22 cellular contexts compared by ENCODE assay signal in genomic region chr14:88490168-88490567, GRCh38.
A peak's percentile ranks its signal among the peaks of the same experiment; 100 is the strongest.
DNase-seq lines count a peak whose midpoint lies in the region; ATAC-seq and TF ChIP-seq lines count a peak whose summit lies in the region.
"Had no signal": no experiment of that assay in that cellular context is flagged by ENCODE, and none has a peak within 500 bp of the region (broad histone marks: within the 10 kb centered on the region; RNA-seq: fewer than 3 reads in every experiment).

No MANE protein-coding gene starts in this region.

- no peak overlapping the region for H2BK12ac ChIP-seq in mesenchymal stem cell (ENCODE audit: low read length in 2 of 2)

- no peak overlapping the region for H3K4me3 Mint-ChIP-seq in GM23338
- no peak overlapping the region for H3K4me3 Mint-ChIP-seq in HFFc6
- H3K4me3 Mint-ChIP-seq: CD14-positive monocyte; CD4-positive, alpha-beta T cell; CD8-positive, alpha-beta memory T cell had no signal

- no peaks in the 10 kb centered on the region for H3K79me2 ChIP-seq in GM23338 (replicated peaks; ENCODE audit: insufficient read depth)

- no peak overlapping the region for H3K4me2 ChIP-seq in GM23338
- no peak overlapping the region for H3K4me2 ChIP-seq in mesenchymal stem cell (ENCODE audit: low read length, poor library complexity, severe bottlenecking)
- H3K4me2 ChIP-seq: A549; BLaER1 treated with 17β-estradiol and CSF1 and Interleukin-3, amounts not matched to agents 10 nM and 100 nM had no signal

- H3K27me3 Mint-ChIP-seq in GM23338 (ENCODE audit: insufficient read depth, low read depth, poor library complexity) (peaks cover 2% of the 10 kb centered on the region), HFFc6 (ENCODE audit: insufficient read depth) (no peaks in the 10 kb centered on the region)
- H3K27me3 Mint-ChIP-seq: CD4-positive, alpha-beta T cell had no signal

- H3K27ac ChIP-seq in GM23338 (ENCODE audit: low read depth) (no peak overlapping the region), WERI-Rb-1 (no peak overlapping the region), mesenchymal stem cell (ENCODE audit: low read length, poor library complexity, severe bottlenecking) (no peak overlapping the region)
- H3K27ac ChIP-seq: A549; BLaER1 treated with 17β-estradiol and CSF1 and Interleukin-3, amounts not matched to agents 10 nM and 100 nM had no signal

- no peaks in the 10 kb centered on the region for H3K27me3 ChIP-seq in GM23338 (ENCODE audit: insufficient read depth)
- no peaks in the 10 kb centered on the region for H3K27me3 ChIP-seq in WERI-Rb-1 (ENCODE audit: insufficient read depth, low read depth, severe bottlenecking)
- no peaks in the 10 kb centered on the region for H3K27me3 ChIP-seq in mesenchymal stem cell (ENCODE audit: control insufficient read depth in 1 of 2, insufficient read depth in 1 of 2, low read length in 2 of 2)
- H3K27me3 ChIP-seq: BE2C; BLaER1 treated with 17β-estradiol and CSF1 and Interleukin-3, amounts not matched to agents 10 nM and 100 nM had no signal

- DNase-seq in GM23338 (ENCODE audit: low spot score) (peak; percentile 44), WERI-Rb-1 (peak; percentile 14), mesenchymal stem cell (no peak), HFFc6 (no peak)
- no peak for DNase-seq in stimulated activated CD4-positive, alpha-beta T cell treated with anti-CD3 and anti-CD28 coated beads, Interleukin-4, amount 100 ng/mL, for 4 hours
- DNase-seq: 8988T; ACHN; AML-193; BE2C; CD4-positive, alpha-beta T cell; CD8-positive, alpha-beta memory T cell; DMS 273 treated with DMSO at 0.1 percent for 48 hours; DMS79; EL; GDM1; GOT3; HCEC 1CT had no signal

- H3K4ac ChIP-seq in mesenchymal stem cell (ENCODE audit: low read depth in 1 of 2, low read length in 2 of 2), result no peak overlapping the region

- H3K4me1 ChIP-seq in GM23338 (ENCODE audit: insufficient read depth) (no peaks in the 10 kb centered on the region), mesenchymal stem cell (ENCODE audit: control insufficient read depth, insufficient read depth, low read depth, low read length) (peaks cover 2% of the 10 kb centered on the region)
- H3K4me1 ChIP-seq: A549, BE2C had no signal

- no peak overlapping the region for H2BK15ac ChIP-seq in mesenchymal stem cell (ENCODE audit: low read depth, poor library complexity, severe bottlenecking)

- no peaks in the 10 kb centered on the region for H4K20me1 ChIP-seq in GM23338 (replicated peaks; ENCODE audit: insufficient read depth)
- H4K20me1 ChIP-seq: BLaER1 treated with 17β-estradiol and CSF1 and Interleukin-3, amounts not matched to agents 10 nM and 100 nM had no signal

- H3K36me3 ChIP-seq in GM23338 (ENCODE audit: insufficient read depth), result no peaks in the 10 kb centered on the region
- peaks cover 35% of the 10 kb centered on the region for H3K36me3 ChIP-seq in WERI-Rb-1
- peaks cover 35 to 40% of the 10 kb centered on the region in 2 experiments for H3K36me3 ChIP-seq in mesenchymal stem cell (ENCODE audit: control insufficient read depth in 1 of 2, insufficient read depth in 2 of 2, low read depth in 1 of 2, low read length in 2 of 2)
- H3K36me3 ChIP-seq: BE2C; BLaER1 treated with 17β-estradiol and CSF1 and Interleukin-3, amounts not matched to agents 10 nM and 100 nM had no signal

- H3K9me3 Mint-ChIP-seq in GM23338, result no peaks in the 10 kb centered on the region
- no peaks in the 10 kb centered on the region for H3K9me3 Mint-ChIP-seq in HFFc6
- H3K9me3 Mint-ChIP-seq: CD4-positive, alpha-beta T cell; CD8-positive, alpha-beta memory T cell had no signal

- peaks cover 26% of the 10 kb centered on the region for H3K79me1 ChIP-seq in mesenchymal stem cell (replicated peaks; ENCODE audit: low read length, poor library complexity, severe bottlenecking)

- H3K4me1 Mint-ChIP-seq in GM23338, result peaks cover 16% of the 10 kb centered on the region
- H3K4me1 Mint-ChIP-seq in HFFc6 (ENCODE audit: low read depth), result no peaks in the 10 kb centered on the region

- no peak overlapping the region for H2AK5ac ChIP-seq in mesenchymal stem cell (ENCODE audit: low read length, severe bottlenecking)

- H3K23ac ChIP-seq in mesenchymal stem cell (ENCODE audit: low read length in 2 of 2), result no peak overlapping the region

- no peaks in the 10 kb centered on the region for H3K9me3 ChIP-seq in WERI-Rb-1 (ENCODE audit: severe bottlenecking)
- no peaks in the 10 kb centered on the region for H3K9me3 ChIP-seq in mesenchymal stem cell (ENCODE audit: control insufficient read depth, low read length)
- H3K9me3 ChIP-seq: A549; BE2C; BLaER1 treated with 17β-estradiol and CSF1 and Interleukin-3, amounts not matched to agents 10 nM and 100 nM had no signal

- H2BK120ac ChIP-seq in mesenchymal stem cell (ENCODE audit: low read depth, low read length), result no peak overlapping the region

- H2BK5ac ChIP-seq in mesenchymal stem cell (ENCODE audit: low read depth, low read length, poor library complexity, severe bottlenecking), result no peak overlapping the region

- H3K9ac ChIP-seq in mesenchymal stem cell (ENCODE audit: low read length), result no peak overlapping the region
- H3K9ac ChIP-seq: BLaER1 treated with 17β-estradiol and CSF1 and Interleukin-3, amounts not matched to agents 10 nM and 100 nM had no signal

- no peaks in the 10 kb centered on the region for H3F3A ChIP-seq in GM23338 (replicated peaks; ENCODE audit: low read depth)

- peak; percentile 17; the same call in 1 of the 3 replicates for ATAC-seq in GM23338
- ATAC-seq in GM18870 (IDR thresholded peaks at IDR 0.05; ENCODE audit: unreplicated experiment), result no peak
- ATAC-seq: A549, GM12878 had no signal

- H3K14ac ChIP-seq in mesenchymal stem cell (ENCODE audit: low read length in 2 of 2), result no peak overlapping the region

- WGBS in mesenchymal stem cell, result 85% methylated on average over 6 of the region's 6 CpGs

- peak overlapping the region; percentile 27 for H4K91ac ChIP-seq in mesenchymal stem cell (ENCODE audit: low read length)

- TF ChIP-seq CTCF in GM23338 (conservative IDR thresholded peaks at IDR 0.05; ENCODE audit: low read depth in 2 of 2) (0 out of 4 replicates have a peak, but pooled peaks of 1 of the 2 experiments have one; percentile 14), WERI-Rb-1 (IDR thresholded peaks at IDR 0.05; ENCODE audit: low read depth, low read length) (no peak), HFFc6 (IDR thresholded peaks at IDR 0.05) (no peak)

- H3K27ac Mint-ChIP-seq in GM23338 (no peak overlapping the region), HFFc6 (no peak overlapping the region)
- H3K27ac Mint-ChIP-seq: CD14-positive monocyte; CD4-positive, alpha-beta T cell; CD8-positive, alpha-beta memory T cell had no signal

- H3K36me3 Mint-ChIP-seq in GM23338 (ENCODE audit: low read depth), result no peaks in the 10 kb centered on the region; the same call in 2 of the 3 replicates
- peaks cover 13% of the 10 kb centered on the region; the same call in 1 of the 2 replicates for H3K36me3 Mint-ChIP-seq in HFFc6 (ENCODE audit: low read depth)
- H3K36me3 Mint-ChIP-seq: CD14-positive monocyte; CD8-positive, alpha-beta memory T cell had no signal

- no peaks in the 10 kb centered on the region for H3K9me2 ChIP-seq in GM23338 (ENCODE audit: insufficient read depth)

- H2AFZ ChIP-seq in GM23338 (no peak overlapping the region), mesenchymal stem cell (ENCODE audit: low read depth, low read length) (no peak overlapping the region)

- no peak overlapping the region for H3K4me3 ChIP-seq in GM23338
- no peak overlapping the region for H3K4me3 ChIP-seq in WERI-Rb-1 (ENCODE audit: low read depth, low read length)
- no peak overlapping the region for H3K4me3 ChIP-seq in mesenchymal stem cell (ENCODE audit: insufficient read depth in 1 of 2, low read depth in 1 of 2, low read length in 2 of 2)
- H3K4me3 ChIP-seq: A549; BLaER1 treated with 17β-estradiol and CSF1 and Interleukin-3, amounts not matched to agents 10 nM and 100 nM; GM12878 had no signal

- no peak overlapping the region for H4K8ac ChIP-seq in mesenchymal stem cell (ENCODE audit: low read length)

- no peak overlapping the region for H3K18ac ChIP-seq in mesenchymal stem cell (ENCODE audit: low read depth in 1 of 2, low read length in 2 of 2)

TF ChIP-seq in GM23338, 12 proteins besides CTCF, POLR2A, EP300 and RAD21:
- TF ChIP-seq ZNF331 (CRISPR knock-in tag; IDR thresholded peaks at IDR 0.05; ENCODE audit: low read depth) (no peak), EZH2phosphoT487 (IDR thresholded peaks at IDR 0.05; ENCODE audit: unreplicated experiment) (no peak), JUNB (IDR thresholded peaks at IDR 0.05; ENCODE audit: unreplicated experiment) (no peak), ZNF114 (CRISPR knock-in tag; IDR thresholded peaks at IDR 0.05) (no peak), REST (IDR thresholded peaks at IDR 0.05; ENCODE audit: unreplicated experiment) (no peak)

Comparison
In these comparisons a context has a peak if more than half of its experiments do, and no peak if none do; other contexts are left out.
1. DNase-seq: peak in GM23338 (single experiment) and WERI-Rb-1 (single experiment); none in mesenchymal stem cell (single experiment), stimulated activated CD4-positive, alpha-beta T cell treated with anti-CD3 and anti-CD28 coated beads, Interleukin-4, amount 100 ng/mL, for 4 hours (0 of 2) and HFFc6 (single experiment).